26 cellular contexts compared by ENCODE assay signal in genomic region chr11:103649401-103649895, GRCh38.
"Had no signal": no experiment of that assay in that cellular context is flagged by ENCODE, and none has a peak within 500 bp of the region (broad histone marks: within the 10 kb centered on the region; RNA-seq: fewer than 3 reads in every experiment).

No MANE protein-coding gene starts in this region.

- H3K4me2 ChIP-seq: smooth muscle cell had no signal

- H3K9me3 ChIP-seq: lower lobe of right lung had no signal

- H3K9me3 Mint-ChIP-seq: activated T-helper 1 cell treated with anti-CD3 and anti-CD28 coated beads, Interleukin-12 subunit alpha, Interleukin-12 subunit beta, Interleukin-2, Interleukin-4 antibody, amounts not matched to agents 30 ng/mL and 10 ng/mL and 1 ng/mL, durations not matched to agents 14 hours and 24 hours and 36 hours had no signal

- H3K27me3 ChIP-seq: brain microvascular endothelial cell, esophagus squamous epithelium, left lung, right atrium auricular region, tibial nerve had no signal

- H3K27ac ChIP-seq: brain microvascular endothelial cell, esophagus squamous epithelium, left lung, lower lobe of right lung, right atrium auricular region, tibial nerve, WERI-Rb-1 had no signal

- H3K4me1 ChIP-seq: esophagus squamous epithelium, left lung, lower lobe of right lung, right atrium auricular region, tibial nerve had no signal

- DNase-seq: activated CD4-positive, alpha-beta memory T cell treated with anti-CD3 and anti-CD28 coated beads for 36 hours; activated CD4-positive, alpha-beta T cell treated with anti-CD3 and anti-CD28 coated beads, Interleukin-2, amount 10 ng/mL, durations not matched to agents 24 days and 14 days; activated CD4-positive, CD25-positive, alpha-beta regulatory T cell treated with anti-CD3 and anti-CD28 coated beads, Interleukin-2, amount 50 U/mL, for 72 hours; activated CD8-positive, alpha-beta memory T cell treated with anti-CD3 and anti-CD28 coated beads, Interleukin-2, amount 50 U/mL, for 4 hours; activated effector memory CD4-positive, alpha-beta T cell treated with anti-CD3 and anti-CD28 coated beads, Interleukin-2, amount 50 U/mL, for 16 hours; activated naive CD4-positive, alpha-beta T cell treated with anti-CD3 and anti-CD28 coated beads, Interleukin-2, amount 10 ng/mL, durations not matched to agents 7 days and 5 days; activated naive CD8-positive, alpha-beta T cell treated with anti-CD3 and anti-CD28 coated beads, Interleukin-2, amount 10 ng/mL, durations not matched to agents 7 days and 5 days; activated T-cell treated with anti-CD3 and anti-CD28 coated beads, Interleukin-2, amount 50 U/mL, for 1 hour; central memory CD4-positive, alpha-beta T cell; endodermal cell; esophagus squamous epithelium; left lung; lower lobe of right lung; mesendoderm; stimulated activated CD4-positive, alpha-beta T cell treated with anti-CD3 and anti-CD28 coated beads, Interleukin-1b, Interleukin-23, amount 100 ng/mL, for 48 hours; stimulated activated CD4-positive, alpha-beta T cell treated with anti-CD3 and anti-CD28 coated beads, Interleukin-4, amount 100 ng/mL, for 4 hours; stimulated activated CD8-positive, alpha-beta memory T cell treated with anti-CD3 and anti-CD28 coated beads, Interleukin-4, amount 100 ng/mL, for 48 hours; T-helper 9 cell; WERI-Rb-1 had no signal

- H3K4me3 Mint-ChIP-seq: activated CD4-positive, alpha-beta memory T cell treated with anti-CD3 and anti-CD28 coated beads for 36 hours; activated CD4-positive, alpha-beta T cell treated with anti-CD3 and anti-CD28 coated beads, Interleukin-2, amount 10 ng/mL, durations not matched to agents 24 days and 14 days; activated naive CD4-positive, alpha-beta T cell treated with anti-CD3 and anti-CD28 coated beads, Interleukin-2, amount 10 ng/mL, durations not matched to agents 7 days and 5 days; activated naive CD8-positive, alpha-beta T cell treated with anti-CD3 and anti-CD28 coated beads, Interleukin-2, amount 10 ng/mL, durations not matched to agents 7 days and 5 days; activated T-helper 1 cell treated with anti-CD3 and anti-CD28 coated beads, Interleukin-12 subunit alpha, Interleukin-12 subunit beta, Interleukin-2, Interleukin-4 antibody, amounts not matched to agents 30 ng/mL and 10 ng/mL and 1 ng/mL, durations not matched to agents 14 hours and 24 hours and 36 hours; endodermal cell; natural killer cell treated with Interleukin-12 subunit alpha and Interleukin-12 subunit beta and Interleukin-15 and Interleukin-18, amount 100 ng/mL, for 72 hours had no signal

- ATAC-seq: left lung; lower lobe of right lung; natural killer cell treated with Interleukin-12 subunit alpha and Interleukin-12 subunit beta and Interleukin-15 and Interleukin-18, amount 100 ng/mL, for 72 hours had no signal

- H3K4me1 Mint-ChIP-seq: activated CD4-positive, alpha-beta T cell treated with anti-CD3 and anti-CD28 coated beads, Interleukin-2, amount 10 ng/mL, durations not matched to agents 24 days and 14 days; activated naive CD4-positive, alpha-beta T cell treated with anti-CD3 and anti-CD28 coated beads, Interleukin-2, amount 10 ng/mL, durations not matched to agents 7 days and 5 days; activated naive CD8-positive, alpha-beta T cell treated with anti-CD3 and anti-CD28 coated beads, Interleukin-2, amount 10 ng/mL, durations not matched to agents 7 days and 5 days; endodermal cell had no signal

- H3K27me3 Mint-ChIP-seq: activated CD4-positive, alpha-beta memory T cell treated with anti-CD3 and anti-CD28 coated beads for 36 hours; activated CD4-positive, alpha-beta T cell treated with anti-CD3 and anti-CD28 coated beads, Interleukin-2, amount 10 ng/mL, durations not matched to agents 24 days and 14 days; activated naive CD4-positive, alpha-beta T cell treated with anti-CD3 and anti-CD28 coated beads, Interleukin-2, amount 10 ng/mL, durations not matched to agents 7 days and 5 days; stimulated activated naive B cell treated with anti-CD40 and anti-IgM and Interleukin-4, amounts not matched to agents 10 μg/mL and 1 μg/mL and 100 μg/mL, for 72 hours had no signal

- H3K27ac Mint-ChIP-seq: activated CD4-positive, alpha-beta memory T cell treated with anti-CD3 and anti-CD28 coated beads for 36 hours; activated CD4-positive, alpha-beta T cell treated with anti-CD3 and anti-CD28 coated beads, Interleukin-2, amount 10 ng/mL, durations not matched to agents 24 days and 14 days; activated naive CD4-positive, alpha-beta T cell treated with anti-CD3 and anti-CD28 coated beads, Interleukin-2, amount 10 ng/mL, durations not matched to agents 7 days and 5 days; activated naive CD8-positive, alpha-beta T cell treated with anti-CD3 and anti-CD28 coated beads, Interleukin-2, amount 10 ng/mL, durations not matched to agents 7 days and 5 days; activated T-helper 1 cell treated with anti-CD3 and anti-CD28 coated beads, Interleukin-12 subunit alpha, Interleukin-12 subunit beta, Interleukin-2, Interleukin-4 antibody, amounts not matched to agents 30 ng/mL and 10 ng/mL and 1 ng/mL, durations not matched to agents 14 hours and 24 hours and 36 hours; endodermal cell; natural killer cell treated with Interleukin-12 subunit alpha and Interleukin-12 subunit beta and Interleukin-15 and Interleukin-18, amount 100 ng/mL, for 72 hours had no signal

- H3K36me3 Mint-ChIP-seq: activated CD4-positive, alpha-beta memory T cell treated with anti-CD3 and anti-CD28 coated beads for 36 hours; activated naive CD4-positive, alpha-beta T cell treated with anti-CD3 and anti-CD28 coated beads, Interleukin-2, amount 10 ng/mL, durations not matched to agents 7 days and 5 days; activated naive CD8-positive, alpha-beta T cell treated with anti-CD3 and anti-CD28 coated beads, Interleukin-2, amount 10 ng/mL, durations not matched to agents 7 days and 5 days; natural killer cell treated with Interleukin-12 subunit alpha and Interleukin-12 subunit beta and Interleukin-15 and Interleukin-18, amount 100 ng/mL, for 72 hours had no signal

- H3K36me3 ChIP-seq: brain microvascular endothelial cell, esophagus squamous epithelium, left lung, lower lobe of right lung, right atrium auricular region, tibial nerve, WERI-Rb-1 had no signal

- H3K4me3 ChIP-seq: esophagus squamous epithelium, left lung, lower lobe of right lung, right atrium auricular region, smooth muscle cell, tibial nerve had no signal
